ENCODE assay signal across 9 cellular contexts in the genomic region with DNA sequence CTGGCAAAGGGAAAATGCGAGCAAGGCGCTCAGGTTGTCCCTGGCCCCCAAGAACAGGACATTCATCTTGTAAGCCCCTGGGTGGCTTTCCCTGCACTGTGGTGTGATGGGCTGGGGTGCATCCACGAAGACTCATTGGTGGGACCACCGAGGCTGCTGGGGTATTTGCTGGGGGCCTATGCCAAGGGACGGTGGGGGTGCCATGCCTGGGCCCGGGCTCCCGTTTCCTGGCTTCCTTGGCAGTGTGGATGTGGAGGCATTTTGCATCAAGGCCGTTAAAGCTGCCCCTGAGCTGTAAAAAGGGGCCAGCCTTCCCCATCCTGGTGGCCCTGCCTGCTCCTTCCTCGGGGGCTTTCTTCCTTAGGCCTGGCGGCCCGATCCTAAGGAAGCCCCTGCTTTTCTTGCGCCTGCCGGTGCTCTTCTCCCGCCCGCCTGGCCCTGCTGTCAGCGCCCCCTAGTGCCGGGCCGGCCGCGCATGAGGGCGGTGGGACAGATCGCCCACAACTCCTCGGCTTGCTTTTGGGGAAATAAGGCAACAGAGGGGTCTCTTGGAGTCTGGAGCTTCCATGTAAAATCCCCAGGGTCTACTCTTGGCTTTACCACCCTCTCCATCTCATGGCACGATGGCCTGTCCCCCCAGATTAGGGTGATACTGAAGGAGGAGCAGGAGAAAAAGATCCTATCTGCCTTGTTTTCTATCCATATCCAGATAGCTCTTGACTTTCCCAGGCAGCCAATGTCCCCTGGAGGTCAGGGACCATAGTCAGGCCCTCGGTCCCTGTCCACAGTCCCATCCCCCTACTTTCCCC. TPM values are rescaled to one million over a fixed set of nuclear protein-coding genes. Genes with fewer than 3 reads are reported as not detected.
DNase-seq lines count a peak whose midpoint lies in the region; ATAC-seq and TF ChIP-seq lines count a peak whose summit lies in the region.
"Had no signal": no experiment of that assay in that cellular context is flagged by ENCODE, and none has a peak within 500 bp of the region (broad histone marks: within the 10 kb centered on the region; RNA-seq: fewer than 3 reads in every experiment).

No MANE protein-coding gene starts in this region.

- H3K23ac ChIP-seq in neuronal stem cell (ENCODE audit: low read depth, low read length, poor library complexity): no peak overlapping the region

- peak; percentile 88 for TF ChIP-seq CTCF in BJ (IDR thresholded peaks at IDR 0.05; ENCODE audit: insufficient read depth, low read depth, low read length)

- WGBS in neuronal stem cell (ENCODE audit: extremely low coverage in 2 of 2, insufficient read length in 2 of 2, insufficient replicate concordance in 1 of 2), 2 donors: no CpG with 5 or more reads among the region's 25 CpGs

- peak overlapping the region; percentile 80 for H2AFZ ChIP-seq in neuronal stem cell (ENCODE audit: low read length)

- H2BK12ac ChIP-seq in neuronal stem cell (ENCODE audit: low read length): no peak overlapping the region

- no peaks in the 10 kb centered on the region for H3K9me3 ChIP-seq in neuronal stem cell (replicated peaks in 1 of 2; ENCODE audit: control insufficient read depth in 2 of 2, insufficient read depth in 1 of 2, low read depth in 1 of 2, low read length in 2 of 2)

- H2BK15ac ChIP-seq in neuronal stem cell (ENCODE audit: low read length): no peak overlapping the region

- peak overlapping the region; percentile 6 for H3K18ac ChIP-seq in neuronal stem cell (ENCODE audit: low read length)

- H3K14ac ChIP-seq in neuronal stem cell (ENCODE audit: low read length): no peak overlapping the region

- H2AK5ac ChIP-seq in neuronal stem cell (ENCODE audit: low read depth, low read length): peak overlapping the region; percentile 49

- H2BK5ac ChIP-seq in neuronal stem cell (ENCODE audit: low read length): no peak overlapping the region

- no peak overlapping the region for H3K4ac ChIP-seq in neuronal stem cell (ENCODE audit: low read length)

- H3K9ac ChIP-seq in neuronal stem cell (ENCODE audit: low read depth, low read length, poor library complexity): no peak overlapping the region

- H3K4me3 ChIP-seq in BJ (ENCODE audit: low read depth, low read length) (no peak overlapping the region), neuronal stem cell (ENCODE audit: low read length in 2 of 2) (no peak overlapping the region)

- CTCF ChIA-PET in BJ (lab: Yijun Ruan, JAX): interaction anchor here (1.2 to 1.4 kb wide), 5 partner anchors 9 to 23 kb away, joined by 3 to 5 read pairs (median 3); no protein-coding TSS in a partner anchor

- peaks cover 1% of the 10 kb centered on the region for H3K79me1 ChIP-seq in neuronal stem cell (ENCODE audit: low read depth, low read length)

- DNase-seq in BJ (ENCODE audit: low read depth) (no peak), HT1080 (ENCODE audit: low read depth) (peak; percentile 32), fibroblast of gingiva (ENCODE audit: low read depth) (peak; percentile 36), neuronal stem cell (ENCODE audit: low spot score) (no peak)
- DNase-seq in activated CD4-positive, alpha-beta T cell treated with anti-CD3 and anti-CD28 coated beads for 48 hours: peak; percentile 71

- ATAC-seq in HG02973 (IDR thresholded peaks at IDR 0.05; ENCODE audit: unreplicated experiment) (no peak), GM21576 (IDR thresholded peaks at IDR 0.05; ENCODE audit: unreplicated experiment) (no peak), HG02798 (IDR thresholded peaks at IDR 0.05; ENCODE audit: poor library complexity, unreplicated experiment) (no peak)

- POLR2A ChIA-PET in BJ (lab: Charles Lee): no interaction called here

- no peak overlapping the region for H2BK120ac ChIP-seq in neuronal stem cell (ENCODE audit: low read depth, low read length)

- H3K36me3 ChIP-seq in BJ (ENCODE audit: control insufficient read depth, insufficient read depth, low read length) (no peaks in the 10 kb centered on the region), neuronal stem cell (replicated peaks in 1 of 2; ENCODE audit: control insufficient read depth in 2 of 2, insufficient read depth in 2 of 2, low read length in 2 of 2) (no peaks in the 10 kb centered on the region)

- H3K27me3 ChIP-seq in BJ (ENCODE audit: control insufficient read depth, insufficient read depth, low read length) (no peaks in the 10 kb centered on the region), neuronal stem cell (ENCODE audit: control insufficient read depth in 3 of 3, insufficient read depth in 3 of 3, low read depth in 1 of 3, low read length in 3 of 3) (peaks cover under 1 to 35% (median 16%) of the 10 kb centered on the region in 3 experiments)

- peaks cover 0 to 4% of the 10 kb centered on the region in 2 donors for H3K4me1 ChIP-seq in neuronal stem cell (ENCODE audit: control insufficient read depth in 2 of 2, insufficient read depth in 1 of 2, low read depth in 1 of 2, low read length in 2 of 2)

- H4K91ac ChIP-seq in neuronal stem cell (ENCODE audit: low read depth, low read length, poor library complexity): no peak overlapping the region

- H4K8ac ChIP-seq in neuronal stem cell (ENCODE audit: low read depth, low read length): no peak overlapping the region

- no peak overlapping the region for H3K27ac ChIP-seq in neuronal stem cell (replicated peaks; ENCODE audit: low read length)

- no peak overlapping the region for H3K4me2 ChIP-seq in neuronal stem cell (ENCODE audit: insufficient read depth, low read length, poor library complexity, severe bottlenecking)

RNA-seq across cellular contexts. Expression of a gene that starts 9.8 kb away (rescaled TPM):
- polyA plus RNA-seq in BJ (2011; rRNA removed): 4.3 and 7.8 TPM in 2 replicates
- polyA minus RNA-seq in BJ (2011; rRNA and poly(A)+ RNA removed): 8.2 and 9.0 TPM in 2 replicates
- 1.8 and 2.1 TPM in 2 replicates for total RNA-seq in HT1080 (2014; rRNA removed; shearing (Covaris generic))
- 2.5 and 3.0 TPM in 2 replicates for polyA plus RNA-seq in HT1080 (2015; cell fraction: cytosol; rRNA removed)
- polyA plus RNA-seq in HT1080 (2015; cell fraction: nucleus; rRNA removed): 3.4 and 5.1 TPM in 2 replicates
- polyA plus RNA-seq in neuronal stem cell (2013, experiment 1 of 2): not detected
- not detected for polyA plus RNA-seq in neuronal stem cell (2013, experiment 2 of 2)
- total RNA-seq: dermis microvascular lymphatic vessel endothelial cell had no signal

Comparison
In these comparisons a context has a peak if more than half of its experiments do, and no peak if none do; other contexts are left out.
1. DNase-seq: peak in HT1080 (single experiment), activated CD4-positive, alpha-beta T cell treated with anti-CD3 and anti-CD28 coated beads for 48 hours (single experiment) and fibroblast of gingiva (single experiment); none in BJ (single experiment) and neuronal stem cell (single experiment).